ENCODE assay signal across 8 cellular contexts in genomic region chr6:160991411-160992322, GRCh38.
DNase-seq lines count a peak whose midpoint lies in the region; ATAC-seq and TF ChIP-seq lines count a peak whose summit lies in the region.

MAP3K4 (plus strand) TSS chr6:160991769; CDS start chr6:160991932, 163 bp downstream.

- peak within 1 kb of the TSS; percentile 91 for H3K4me3 Mint-ChIP-seq in memory B cell

- peak; percentile 80 for TF ChIP-seq POLR2A in GM19193 (IDR thresholded peaks at IDR 0.05; ENCODE audit: extremely low read depth, insufficient read depth, insufficient read length)

- DNase-seq in NCI-H774 (lab: John Stamatoyannopoulos, UW) (peak; percentile 70), memory B cell (ENCODE audit: low spot score in 2 of 2) (peak; percentile 74 to 84)
- DNase-seq in activated CD8-positive, alpha-beta memory T cell treated with anti-CD3 and anti-CD28 coated beads for 1 hour (ENCODE audit: extremely low read depth in 1 of 2, low read depth in 1 of 2): peak; percentile 40 to 74
- DNase-seq in effector CD8-positive, alpha-beta T cell (lab: John Stamatoyannopoulos, UW): peak; percentile 63
- DNase-seq in stimulated activated CD8-positive, alpha-beta memory T cell treated with anti-CD3 and anti-CD28 coated beads, Interleukin-12 subunit alpha, Interleukin-12 subunit beta, amount 100 ng/mL, for 24 hours (ENCODE audit: extremely low read depth): peak; percentile 58

- peak within 1 kb of the TSS; percentile 92 for H3K27ac ChIP-seq in C4-2B

- peaks cover under 1% of the 10 kb centered on the region for H3K9me3 Mint-ChIP-seq in memory B cell

- H3K27me3 Mint-ChIP-seq in memory B cell: peaks cover 1% of the 10 kb centered on the region

- H3K27ac Mint-ChIP-seq in memory B cell: peak within 1 kb of the TSS; percentile 90

- no peak for TF ChIP-seq CTCF in C4-2B (conservative IDR thresholded peaks at IDR 0.05)

- H3K36me3 Mint-ChIP-seq in memory B cell: no peaks in the 10 kb centered on the region

- ATAC-seq in HG03378 (IDR thresholded peaks at IDR 0.05; ENCODE audit: unreplicated experiment) (peak; percentile 54), memory B cell (ENCODE audit: low read depth) (peak; percentile 73)

- peaks cover 19% of the 10 kb centered on the region for H3K4me1 Mint-ChIP-seq in memory B cell

Comparison
In these comparisons a context has a peak if more than half of its experiments do, and no peak if none do; other contexts are left out.
1. Peak in every context shown above with its lines: DNase-seq, ATAC-seq and H3K27ac ChIP-seq.